1 cellular context compared by ENCODE assay signal in genomic region chr1:162185299-162185698, GRCh38.
TF ChIP-seq lines count a peak whose summit lies in the region.

No MANE protein-coding gene starts in this region.

TF ChIP-seq in GM23338, 12 proteins besides CTCF, POLR2A, EP300 and RAD21 (continued from another document):
- TF ChIP-seq ZNF462 (CRISPR knock-in tag; IDR thresholded peaks at IDR 0.05): no peak
- no peak for TF ChIP-seq JUNB (IDR thresholded peaks at IDR 0.05; ENCODE audit: unreplicated experiment)
- no peak for TF ChIP-seq NANOG (IDR thresholded peaks at IDR 0.05; ENCODE audit: borderline replicate concordance)
- no peak for TF ChIP-seq EZH2phosphoT487 (IDR thresholded peaks at IDR 0.05; ENCODE audit: unreplicated experiment)
- TF ChIP-seq CREB1 (CRISPR knock-in tag; IDR thresholded peaks at IDR 0.05; ENCODE audit: low read depth): no peak
- no peak for TF ChIP-seq REST (IDR thresholded peaks at IDR 0.05; ENCODE audit: unreplicated experiment)
- no peak for TF ChIP-seq EZH2 (IDR thresholded peaks at IDR 0.05; ENCODE audit: low read depth, unreplicated experiment)
- no peak for TF ChIP-seq POLR2AphosphoS5 (IDR thresholded peaks at IDR 0.05; ENCODE audit: low read depth)
